15 cellular contexts compared by ENCODE assay signal in genomic region chr13:73778242-73778864, GRCh38.
"Had no signal": no experiment of that assay in that cellular context is flagged by ENCODE, and none has a peak within 500 bp of the region (broad histone marks: within the 10 kb centered on the region; RNA-seq: fewer than 3 reads in every experiment).

No MANE protein-coding gene starts in this region.

- H3K27me3 Mint-ChIP-seq: activated CD4-positive, alpha-beta memory T cell treated with anti-CD3 and anti-CD28 coated beads for 36 hours; stimulated activated naive CD8-positive, alpha-beta T cell treated with anti-CD3 and anti-CD28 coated beads, Interleukin-15, amount 100 ng/mL, for 72 hours had no signal

- H3K27me3 ChIP-seq: cardiac muscle cell, foreskin keratinocyte, pancreas had no signal

- ATAC-seq: activated T-cell treated with anti-CD3 and anti-CD28 coated beads, Interleukin-2, amount 50 U/mL, for 72 hours; foreskin keratinocyte; pancreas; stimulated activated naive CD8-positive, alpha-beta T cell treated with anti-CD3 and anti-CD28 coated beads, Interleukin-15, amount 100 ng/mL, for 72 hours had no signal

- H3K9me3 ChIP-seq: pancreas, thoracic aorta had no signal

- H3K36me3 ChIP-seq: cardiac muscle cell, pancreas, thoracic aorta had no signal

- DNase-seq: activated CD4-positive, alpha-beta memory T cell treated with anti-CD3 and anti-CD28 coated beads for 36 hours; activated CD4-positive, alpha-beta T cell treated with anti-CD3 and anti-CD28 coated beads for 1 hour; activated CD8-positive, alpha-beta memory T cell treated with anti-CD3 and anti-CD28 coated beads, Interleukin-2, amount 50 U/mL, for 4 hours; activated naive CD4-positive, alpha-beta T cell; activated T-cell treated with anti-CD3 and anti-CD28 coated beads, Interleukin-2, amount 50 U/mL, for 72 hours; aorta; foreskin keratinocyte; pancreas; retina; stimulated activated CD4-positive, alpha-beta T cell treated with anti-CD3 and anti-CD28 coated beads, Interleukin-4, amount 100 ng/mL, for 4 hours; stimulated activated naive CD8-positive, alpha-beta T cell treated with anti-CD3 and anti-CD28 coated beads, Interleukin-15, amount 100 ng/mL, for 72 hours; T-helper 9 cell had no signal

- H3K4me3 ChIP-seq: cardiac muscle cell, pancreas, skin epidermis, thoracic aorta had no signal

- H3K4me1 ChIP-seq: foreskin keratinocyte, pancreas had no signal

- H3K4me3 Mint-ChIP-seq: activated CD4-positive, alpha-beta memory T cell treated with anti-CD3 and anti-CD28 coated beads for 36 hours; activated T-cell treated with anti-CD3 and anti-CD28 coated beads, Interleukin-2, amount 50 U/mL, for 72 hours; stimulated activated naive CD8-positive, alpha-beta T cell treated with anti-CD3 and anti-CD28 coated beads, Interleukin-15, amount 100 ng/mL, for 72 hours had no signal

- H3K27ac ChIP-seq: cardiac muscle cell, foreskin keratinocyte, pancreas, skin epidermis, thoracic aorta had no signal

- H3K9me3 Mint-ChIP-seq: activated CD4-positive, alpha-beta memory T cell treated with anti-CD3 and anti-CD28 coated beads for 36 hours had no signal

- H3K27ac Mint-ChIP-seq: activated CD4-positive, alpha-beta memory T cell treated with anti-CD3 and anti-CD28 coated beads for 36 hours had no signal
